In the genomic region with DNA sequence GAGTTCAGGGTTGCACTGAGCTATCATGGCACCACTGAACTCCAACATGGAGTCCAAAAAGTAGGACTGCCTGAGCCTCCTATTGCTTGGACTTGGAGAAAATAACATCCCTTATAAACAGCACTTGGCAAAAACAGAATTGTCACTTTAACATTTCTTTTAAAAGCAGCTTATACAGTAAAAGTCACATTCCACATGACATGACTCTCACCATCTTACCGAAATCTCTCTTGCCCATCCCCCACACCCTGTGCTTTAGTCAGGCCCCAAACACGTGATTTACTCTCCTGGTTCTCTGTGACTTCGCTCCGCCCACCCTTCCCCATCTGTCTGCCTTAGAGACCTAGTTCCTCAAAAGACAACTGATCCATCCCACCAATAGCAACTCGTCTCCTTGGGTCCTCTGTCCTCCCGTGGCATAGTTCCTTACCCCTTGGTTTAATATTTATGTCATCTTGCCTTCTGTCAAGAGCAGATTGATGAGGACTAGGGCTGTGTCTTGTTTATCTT, we compare ENCODE assay signal across 8 cellular contexts. TPM values are rescaled to one million over a fixed set of nuclear protein-coding genes. Genes with fewer than 3 reads are reported as not detected.
DNase-seq lines count a peak whose midpoint lies in the region; ATAC-seq, FAIRE-seq and TF ChIP-seq lines count a peak whose summit lies in the region.

No MANE protein-coding gene starts in this region.

- peak overlapping the region; percentile 100 for H3K27ac Mint-ChIP-seq in dendritic cell treated with granulocyte-macrophage colony-stimulating factor and Interleukin-4, amounts not matched to agents 40 ng/mL and 50 ng/mL, for 4 days

- H3K9me3 ChIP-seq in osteoblast (ENCODE audit: low read depth, low read length): no peaks in the 10 kb centered on the region

- H3K36me3 ChIP-seq in osteoblast (ENCODE audit: insufficient read depth, low read length): peaks cover 55% of the 10 kb centered on the region

- H3K36me3 Mint-ChIP-seq in dendritic cell treated with granulocyte-macrophage colony-stimulating factor and Interleukin-4, amounts not matched to agents 40 ng/mL and 50 ng/mL, for 4 days (ENCODE audit: low read depth): peaks cover 95% of the 10 kb centered on the region

- peaks cover 73% of the 10 kb centered on the region for H4K20me1 ChIP-seq in osteoblast (ENCODE audit: insufficient read depth, low read length)

- H3K4me1 Mint-ChIP-seq in dendritic cell treated with granulocyte-macrophage colony-stimulating factor and Interleukin-4, amounts not matched to agents 40 ng/mL and 50 ng/mL, for 4 days (ENCODE audit: low read depth): peaks cover 70% of the 10 kb centered on the region

- DNase-seq in GM10248 (ENCODE audit: extremely low spot score) (peak; percentile 66), SIG-M5 (lab: John Stamatoyannopoulos, UW) (peak; percentile 74), osteoblast (ENCODE audit: insufficient read length, low spot score, missing footprints) (no peak), RCC 7860 (ENCODE audit: low spot score) (no peak)
- DNase-seq in effector CD4-positive, alpha-beta T cell: no peak

- H3K27me3 Mint-ChIP-seq in dendritic cell treated with granulocyte-macrophage colony-stimulating factor and Interleukin-4, amounts not matched to agents 40 ng/mL and 50 ng/mL, for 4 days: no peaks in the 10 kb centered on the region

- H3K4me3 ChIP-seq in osteoblast (ENCODE audit: insufficient read depth, low read length): no peak overlapping the region

- FAIRE-seq in RCC 7860 (lab: Jason Lieb, UNC): no peak

- H3K27ac ChIP-seq in osteoblast (ENCODE audit: low read depth, low read length): peak overlapping the region; percentile 19

- H2AFZ ChIP-seq in osteoblast (ENCODE audit: low read length): no peak overlapping the region

- H3K4me1 ChIP-seq in osteoblast (ENCODE audit: insufficient read depth, low read length): peaks cover 56% of the 10 kb centered on the region

- CTCF ChIA-PET in GM10248 (lab: Yijun Ruan, JAX): no interaction called here

- H3K4me2 ChIP-seq in osteoblast (ENCODE audit: insufficient read depth, low read length): peak overlapping the region; percentile 9

- H3K9me3 Mint-ChIP-seq in dendritic cell treated with granulocyte-macrophage colony-stimulating factor and Interleukin-4, amounts not matched to agents 40 ng/mL and 50 ng/mL, for 4 days: no peaks in the 10 kb centered on the region

- peak overlapping the region; percentile 37 for H3K4me3 Mint-ChIP-seq in dendritic cell treated with granulocyte-macrophage colony-stimulating factor and Interleukin-4, amounts not matched to agents 40 ng/mL and 50 ng/mL, for 4 days

- H3K79me2 ChIP-seq in osteoblast (ENCODE audit: insufficient read depth, low read length): peaks cover 97% of the 10 kb centered on the region

- ATAC-seq in GM21515 (IDR thresholded peaks at IDR 0.05; ENCODE audit: unreplicated experiment) (no peak), GM19035 (IDR thresholded peaks at IDR 0.05; ENCODE audit: unreplicated experiment) (no peak)

- TF ChIP-seq CTCF in GM10248 (IDR thresholded peaks at IDR 0.05; ENCODE audit: control extremely low read depth, extremely low read depth, low read depth, missing control alignments) (no peak), osteoblast (IDR thresholded peaks at IDR 0.05; ENCODE audit: extremely low read depth, low read depth, low read length) (no peak)

- POLR2A ChIA-PET in GM10248 (lab: Yijun Ruan, JAX): interaction anchor here (0.5 kb wide), 1 partner anchor 1290 kb away, joined by 3 read pairs; no protein-coding TSS in a partner anchor

- intact Hi-C loops in dendritic cell treated with granulocyte-macrophage colony-stimulating factor and Interleukin-4, amounts not matched to agents 40 ng/mL and 50 ng/mL, for 4 days (cut with micrococcal nuclease): no loop called here

- no peaks in the 10 kb centered on the region for H3K27me3 ChIP-seq in osteoblast (ENCODE audit: insufficient read depth, low read length)

RNA-seq across cellular contexts. Expression of a gene that starts 4.6 kb away (rescaled TPM):
- total RNA-seq in osteoblast: 33.7 and 42.4 TPM in 2 replicates

RNA-seq across cellular contexts. Expression of a gene that starts 4.9 kb away (rescaled TPM):
- 38.0 and 43.0 TPM in 2 replicates for total RNA-seq in osteoblast

RNA-seq across cellular contexts. Expression of a gene that starts 52.9 kb away (rescaled TPM):
- total RNA-seq in osteoblast: 21.0 and 25.9 TPM in 2 replicates

RNA-seq across cellular contexts. Expression of a gene that starts 53.4 kb away (rescaled TPM):
- total RNA-seq in osteoblast: 12.1 and 14.8 TPM in 2 replicates

RNA-seq across cellular contexts. Expression of a gene that starts 59.7 kb away (rescaled TPM):
- total RNA-seq in osteoblast: under 0.01 and 0.36 TPM in 2 replicates

Comparison
In these comparisons a context has a peak if more than half of its experiments do, and no peak if none do; other contexts are left out.
1. DNase-seq: peak in GM10248 (single experiment) and SIG-M5 (single experiment); none in osteoblast (single experiment), RCC 7860 (single experiment) and effector CD4-positive, alpha-beta T cell (single experiment).